35 cellular contexts compared by ENCODE assay signal in genomic region chr22:17816649-17817048, GRCh38. TPM values are rescaled to one million over a fixed set of nuclear protein-coding genes. Genes with fewer than 3 reads are reported as not detected.
DNase-seq lines count a peak whose midpoint lies in the region; ATAC-seq and TF ChIP-seq lines count a peak whose summit lies in the region.
"Had no signal": no experiment of that assay in that cellular context is flagged by ENCODE, and none has a peak within 500 bp of the region (broad histone marks: within the 10 kb centered on the region; RNA-seq: fewer than 3 reads in every experiment).

No MANE protein-coding gene starts in this region.

- H3K4me1 ChIP-seq in neuronal stem cell (ENCODE audit: control insufficient read depth in 2 of 2, insufficient read depth in 1 of 2, low read depth in 1 of 2, low read length in 2 of 2), result no peaks in the 10 kb centered on the region
- H3K4me1 ChIP-seq in osteoblast (ENCODE audit: insufficient read depth, low read length), result no peaks in the 10 kb centered on the region
- H3K4me1 ChIP-seq in GM23338 (ENCODE audit: insufficient read depth), result no peaks in the 10 kb centered on the region
- H3K4me1 ChIP-seq: A549, BE2C, Caco-2 had no signal

- H3K9me3 ChIP-seq in neuronal stem cell (replicated peaks in 1 of 2; ENCODE audit: control insufficient read depth in 2 of 2, insufficient read depth in 1 of 2, low read depth in 1 of 2, low read length in 2 of 2) (no peaks in the 10 kb centered on the region), osteoblast (ENCODE audit: low read depth, low read length) (no peaks in the 10 kb centered on the region)
- H3K9me3 ChIP-seq: A549; BE2C; BLaER1; BLaER1 treated with 17β-estradiol and CSF1 and Interleukin-3, amounts not matched to agents 10 nM and 100 nM; Caco-2 had no signal

- H3K36me3 ChIP-seq in neuronal stem cell (replicated peaks in 1 of 2; ENCODE audit: control insufficient read depth in 2 of 2, insufficient read depth in 2 of 2, low read length in 2 of 2) (peaks cover 13 to 45% of the 10 kb centered on the region in 2 donors), osteoblast (ENCODE audit: insufficient read depth, low read length) (peaks cover 40% of the 10 kb centered on the region), GM23338 (ENCODE audit: insufficient read depth) (no peaks in the 10 kb centered on the region)

- no CpG with 5 or more reads among the region's 14 CpGs for WGBS in neuronal stem cell (ENCODE audit: extremely low coverage in 2 of 2, insufficient read length in 2 of 2, insufficient replicate concordance in 1 of 2), 2 donors

- H3K9ac ChIP-seq in neuronal stem cell (ENCODE audit: low read depth, low read length, poor library complexity), result no peak overlapping the region
- H3K9ac ChIP-seq: BLaER1; BLaER1 treated with 17β-estradiol and CSF1 and Interleukin-3, amounts not matched to agents 10 nM and 100 nM had no signal

- H2BK120ac ChIP-seq in neuronal stem cell (ENCODE audit: low read depth, low read length), result no peak overlapping the region

- peak overlapping the region; percentile 32 for H2BK5ac ChIP-seq in neuronal stem cell (ENCODE audit: low read length)

- peak overlapping the region; percentile 17 for H3K14ac ChIP-seq in neuronal stem cell (ENCODE audit: low read length)

- H3K4me2 ChIP-seq in neuronal stem cell (ENCODE audit: insufficient read depth, low read length, poor library complexity, severe bottlenecking) (no peak overlapping the region), osteoblast (ENCODE audit: insufficient read depth, low read length) (no peak overlapping the region), GM23338 (no peak overlapping the region)
- H3K4me2 ChIP-seq: A549; BLaER1; BLaER1 treated with 17β-estradiol and CSF1 and Interleukin-3, amounts not matched to agents 10 nM and 100 nM had no signal

- H3K36me3 Mint-ChIP-seq in nephron progenitor cell (ENCODE audit: low read depth) (no peaks in the 10 kb centered on the region), GM23338 (ENCODE audit: low read depth) (no peaks in the 10 kb centered on the region; the same call in 2 of the 3 replicates)
- H3K36me3 Mint-ChIP-seq in stimulated activated naive B cell treated with anti-CD40 and anti-IgM and Interleukin-4, amounts not matched to agents 10 μg/mL and 1 μg/mL and 100 μg/mL, for 72 hours, result peaks cover 58 to 79% of the 10 kb centered on the region in 2 donors
- peaks cover 10% of the 10 kb centered on the region for H3K36me3 Mint-ChIP-seq in activated T-cell treated with anti-CD3 and anti-CD28 coated beads, Interleukin-2, amount 50 U/mL, for 4 hours (ENCODE audit: insufficient read depth)
- H3K36me3 Mint-ChIP-seq: CD14-positive monocyte had no signal

- H3K4me3 ChIP-seq in neuronal stem cell (ENCODE audit: low read length in 2 of 2) (no peak overlapping the region), osteoblast (ENCODE audit: insufficient read depth, low read length) (no peak overlapping the region), GM23338 (no peak overlapping the region)
- H3K4me3 ChIP-seq: A549; BLaER1; BLaER1 treated with 17β-estradiol and CSF1 and Interleukin-3, amounts not matched to agents 10 nM and 100 nM had no signal

- H3K27me3 ChIP-seq in neuronal stem cell (ENCODE audit: control insufficient read depth in 3 of 3, insufficient read depth in 3 of 3, low read depth in 1 of 3, low read length in 3 of 3), result no peaks in the 10 kb centered on the region
- no peaks in the 10 kb centered on the region for H3K27me3 ChIP-seq in osteoblast (ENCODE audit: insufficient read depth, low read length)
- no peaks in the 10 kb centered on the region for H3K27me3 ChIP-seq in GM23338 (ENCODE audit: insufficient read depth)
- H3K27me3 ChIP-seq: BE2C had no signal

- H3K27ac Mint-ChIP-seq in nephron progenitor cell, result peak overlapping the region; percentile 54
- peak overlapping the region; percentile 81 for H3K27ac Mint-ChIP-seq in stimulated activated naive B cell treated with anti-CD40 and anti-IgM and Interleukin-4, amounts not matched to agents 10 μg/mL and 1 μg/mL and 100 μg/mL, for 72 hours
- no peak overlapping the region for H3K27ac Mint-ChIP-seq in GM23338
- H3K27ac Mint-ChIP-seq: B cell; CD4-positive, alpha-beta memory T cell; CD4-positive, alpha-beta T cell; CD4-positive, CD25-positive, alpha-beta regulatory T cell; CD8-positive, alpha-beta memory T cell; CD8-positive, alpha-beta T cell had no signal

- no peak overlapping the region for H2AK5ac ChIP-seq in neuronal stem cell (ENCODE audit: low read depth, low read length)

- H3K23ac ChIP-seq in neuronal stem cell (ENCODE audit: low read depth, low read length, poor library complexity), result no peak overlapping the region

- H3K9me2 ChIP-seq in GM23338 (ENCODE audit: insufficient read depth), result no peaks in the 10 kb centered on the region

- H4K91ac ChIP-seq in neuronal stem cell (ENCODE audit: low read depth, low read length, poor library complexity), result no peak overlapping the region

- no peaks in the 10 kb centered on the region for H3K27me3 Mint-ChIP-seq in nephron progenitor cell (ENCODE audit: low read depth, poor library complexity)
- no peaks in the 10 kb centered on the region for H3K27me3 Mint-ChIP-seq in stimulated activated naive B cell treated with anti-CD40 and anti-IgM and Interleukin-4, amounts not matched to agents 10 μg/mL and 1 μg/mL and 100 μg/mL, for 72 hours
- H3K27me3 Mint-ChIP-seq in activated T-cell treated with anti-CD3 and anti-CD28 coated beads, Interleukin-2, amount 50 U/mL, for 4 hours (ENCODE audit: low read depth), result no peaks in the 10 kb centered on the region
- H3K27me3 Mint-ChIP-seq in GM23338 (ENCODE audit: insufficient read depth, low read depth, poor library complexity), result peaks cover 7% of the 10 kb centered on the region
- H3K27me3 Mint-ChIP-seq: B cell; CD4-positive, alpha-beta memory T cell; CD4-positive, alpha-beta T cell; CD4-positive, CD25-positive, alpha-beta regulatory T cell; CD8-positive, alpha-beta memory T cell had no signal

- H3K4ac ChIP-seq in neuronal stem cell (ENCODE audit: low read length), result no peak overlapping the region

- no peak overlapping the region for H3K27ac ChIP-seq in neuronal stem cell (replicated peaks; ENCODE audit: low read length)
- H3K27ac ChIP-seq in osteoblast (ENCODE audit: low read depth, low read length), result no peak overlapping the region
- no peak overlapping the region for H3K27ac ChIP-seq in GM23338 (ENCODE audit: low read depth)
- H3K27ac ChIP-seq: 22Rv1; A549; BLaER1; BLaER1 treated with 17β-estradiol and CSF1 and Interleukin-3, amounts not matched to agents 10 nM and 100 nM; C4-2B had no signal

- H4K20me1 ChIP-seq in osteoblast (ENCODE audit: insufficient read depth, low read length) (no peaks in the 10 kb centered on the region), GM23338 (replicated peaks; ENCODE audit: insufficient read depth) (0 out of 2 replicates have a peak, but pooled peaks cover 5% of the 10 kb centered on the region)
- H4K20me1 ChIP-seq: BLaER1 had no signal

- no peak for ATAC-seq in stimulated activated naive B cell treated with anti-CD40 and anti-IgM and Interleukin-4, amounts not matched to agents 10 μg/mL and 1 μg/mL and 100 μg/mL, for 72 hours (replicated peaks)
- ATAC-seq in activated T-cell treated with anti-CD3 and anti-CD28 coated beads, Interleukin-2, amount 50 U/mL, for 4 hours, result no peak
- ATAC-seq in GM23338, result no peak
- ATAC-seq: CD8-positive, alpha-beta T cell had no signal

- TF ChIP-seq CTCF in nephron progenitor cell (IDR thresholded peaks at IDR 0.05) (no peak), osteoblast (IDR thresholded peaks at IDR 0.05; ENCODE audit: extremely low read depth, low read depth, low read length) (no peak), GM23338 (conservative IDR thresholded peaks at IDR 0.05; ENCODE audit: low read depth in 2 of 2) (no peak)

- no peaks in the 10 kb centered on the region for H3K79me2 ChIP-seq in osteoblast (ENCODE audit: insufficient read depth, low read length)
- no peaks in the 10 kb centered on the region for H3K79me2 ChIP-seq in GM23338 (replicated peaks; ENCODE audit: insufficient read depth)

- H3K18ac ChIP-seq in neuronal stem cell (ENCODE audit: low read length), result no peak overlapping the region

- H3F3A ChIP-seq in GM23338 (replicated peaks; ENCODE audit: low read depth), result no peaks in the 10 kb centered on the region

- H2BK12ac ChIP-seq in neuronal stem cell (ENCODE audit: low read length), result no peak overlapping the region

- H4K8ac ChIP-seq in neuronal stem cell (ENCODE audit: low read depth, low read length), result no peak overlapping the region

- H3K9me3 Mint-ChIP-seq in nephron progenitor cell, result no peaks in the 10 kb centered on the region
- H3K9me3 Mint-ChIP-seq in stimulated activated naive B cell treated with anti-CD40 and anti-IgM and Interleukin-4, amounts not matched to agents 10 μg/mL and 1 μg/mL and 100 μg/mL, for 72 hours, result no peaks in the 10 kb centered on the region
- H3K9me3 Mint-ChIP-seq in activated T-cell treated with anti-CD3 and anti-CD28 coated beads, Interleukin-2, amount 50 U/mL, for 4 hours, result no peaks in the 10 kb centered on the region
- no peaks in the 10 kb centered on the region for H3K9me3 Mint-ChIP-seq in GM23338
- H3K9me3 Mint-ChIP-seq: CD14-positive monocyte; CD4-positive, alpha-beta memory T cell; CD4-positive, alpha-beta T cell; CD4-positive, CD25-positive, alpha-beta regulatory T cell; CD8-positive, alpha-beta memory T cell; CD8-positive, alpha-beta T cell had no signal

- H3K4me3 Mint-ChIP-seq in nephron progenitor cell, result no peak overlapping the region
- no peak overlapping the region for H3K4me3 Mint-ChIP-seq in stimulated activated naive B cell treated with anti-CD40 and anti-IgM and Interleukin-4, amounts not matched to agents 10 μg/mL and 1 μg/mL and 100 μg/mL, for 72 hours
- no peak overlapping the region for H3K4me3 Mint-ChIP-seq in activated T-cell treated with anti-CD3 and anti-CD28 coated beads, Interleukin-2, amount 50 U/mL, for 4 hours
- H3K4me3 Mint-ChIP-seq in GM23338, result no peak overlapping the region
- H3K4me3 Mint-ChIP-seq: B cell; CD14-positive monocyte; CD4-positive, alpha-beta memory T cell; CD4-positive, alpha-beta T cell; CD4-positive, CD25-positive, alpha-beta regulatory T cell; CD8-positive, alpha-beta memory T cell; CD8-positive, alpha-beta T cell had no signal

- DNase-seq in nephron progenitor cell, result no peak
- DNase-seq in neuronal stem cell (ENCODE audit: low spot score), result no peak
- peak; percentile 72 for DNase-seq in osteoblast (ENCODE audit: insufficient read length, low spot score, missing footprints)
- no peak for DNase-seq in stimulated activated naive B cell treated with anti-CD40 and anti-IgM and Interleukin-4, amounts not matched to agents 10 μg/mL and 1 μg/mL and 100 μg/mL, for 72 hours
- DNase-seq in cerebellum (ENCODE audit: low spot score), result no peak
- DNase-seq in activated T-cell treated with anti-CD3 and anti-CD28 coated beads, Interleukin-2, amount 50 U/mL, for 4 hours, result no peak
- no peak for DNase-seq in GM23338 (ENCODE audit: low spot score)
- DNase-seq in stimulated activated CD4-positive, alpha-beta T cell treated with anti-CD3 and anti-CD28 coated beads, Interleukin-4, amount 100 ng/mL, for 24 hours, result no peak
- DNase-seq: 8988T; ACHN; AML-193; BE2C; C1 segment of cervical spinal cord; Caco-2; Calu3; CD4-positive, alpha-beta memory T cell; CD4-positive, alpha-beta T cell; CD4-positive, CD25-positive, alpha-beta regulatory T cell; CD8-positive, alpha-beta memory T cell; CD8-positive, alpha-beta T cell; COR-L47; DMS 273 treated with DMSO at 0.1 percent for 48 hours; DMS153; DMS53; DMS79; DMS79 treated with DMSO at 0.1 percent for 48 hours; DND-41; EL had no signal

- H3K4me1 Mint-ChIP-seq in nephron progenitor cell, result peaks cover 4% of the 10 kb centered on the region
- peaks cover 22 to 42% of the 10 kb centered on the region in 2 donors for H3K4me1 Mint-ChIP-seq in stimulated activated naive B cell treated with anti-CD40 and anti-IgM and Interleukin-4, amounts not matched to agents 10 μg/mL and 1 μg/mL and 100 μg/mL, for 72 hours
- no peaks in the 10 kb centered on the region for H3K4me1 Mint-ChIP-seq in activated T-cell treated with anti-CD3 and anti-CD28 coated beads, Interleukin-2, amount 50 U/mL, for 4 hours (ENCODE audit: low read depth)
- peaks cover 5% of the 10 kb centered on the region; the same call in 2 of the 3 replicates for H3K4me1 Mint-ChIP-seq in GM23338
- H3K4me1 Mint-ChIP-seq: B cell; CD14-positive monocyte; CD4-positive, alpha-beta memory T cell; CD4-positive, CD25-positive, alpha-beta regulatory T cell; CD8-positive, alpha-beta memory T cell had no signal

- no peak overlapping the region for H2BK15ac ChIP-seq in neuronal stem cell (ENCODE audit: low read length)

- no peak overlapping the region for H2AFZ ChIP-seq in neuronal stem cell (ENCODE audit: low read length)
- H2AFZ ChIP-seq in osteoblast (ENCODE audit: low read length), result no peak overlapping the region
- no peak overlapping the region for H2AFZ ChIP-seq in GM23338

- H3K79me1 ChIP-seq in neuronal stem cell (ENCODE audit: low read depth, low read length), result peaks cover 2% of the 10 kb centered on the region

RNA-seq across cellular contexts. Expression of gene BID, which starts 42.4 kb away (rescaled TPM):
- 25.3 TPM for polyA plus RNA-seq in neuronal stem cell (2013, experiment 1 of 2)
- 27.6 TPM for polyA plus RNA-seq in neuronal stem cell (2013, experiment 2 of 2)
- total RNA-seq in osteoblast (16.3 and 21.2 TPM in 2 replicates), cerebellum (19.2 TPM)
- total RNA-seq in activated T-cell treated with anti-CD3 and anti-CD28 coated beads, Interleukin-2, amount 50 U/mL, for 4 hours, result 10 to 100 TPM; 30.3 to 39.5 (median 36.5) TPM
- total RNA-seq in GM23338 (2014; rRNA removed; shearing (Covaris generic)), result 62.3 and 125 TPM in 2 replicates
- 63.4 and 65.1 TPM in 2 replicates for polyA plus RNA-seq in GM23338 (2016; fragmentation: Nextera tagmentation; extraction: Ambion mirVana)
